1 cellular context compared by ENCODE assay signal in genomic region chr1:207745839-207746767, GRCh38.
TF ChIP-seq lines count a peak whose summit lies in the region.

No MANE protein-coding gene starts in this region.

TF ChIP-seq in K562, 482 proteins besides CTCF, POLR2A, EP300 and RAD21 (continued from another document and continues in another):
- TF ChIP-seq, protein P1, sequence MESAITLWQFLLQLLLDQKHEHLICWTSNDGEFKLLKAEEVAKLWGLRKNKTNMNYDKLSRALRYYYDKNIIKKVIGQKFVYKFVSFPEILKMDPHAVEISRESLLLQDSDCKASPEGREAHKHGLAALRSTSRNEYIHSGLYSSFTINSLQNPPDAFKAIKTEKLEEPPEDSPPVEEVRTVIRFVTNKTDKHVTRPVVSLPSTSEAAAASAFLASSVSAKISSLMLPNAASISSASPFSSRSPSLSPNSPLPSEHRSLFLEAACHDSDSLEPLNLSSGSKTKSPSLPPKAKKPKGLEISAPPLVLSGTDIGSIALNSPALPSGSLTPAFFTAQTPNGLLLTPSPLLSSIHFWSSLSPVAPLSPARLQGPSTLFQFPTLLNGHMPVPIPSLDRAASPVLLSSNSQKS (CRISPR knock-in tag; IDR thresholded peaks at IDR 0.05), result no peak
- TF ChIP-seq MECOM (CRISPR knock-in tag; IDR thresholded peaks at IDR 0.05), result peak; percentile 33; the same call in 1 of the 2 replicates
- TF ChIP-seq CEBPB (tag; IDR thresholded peaks at IDR 0.05), result no peak
- TF ChIP-seq ZNF277 (CRISPR knock-in tag; IDR thresholded peaks at IDR 0.05; ENCODE audit: borderline replicate concordance), result no peak
- TF ChIP-seq, protein P2, sequence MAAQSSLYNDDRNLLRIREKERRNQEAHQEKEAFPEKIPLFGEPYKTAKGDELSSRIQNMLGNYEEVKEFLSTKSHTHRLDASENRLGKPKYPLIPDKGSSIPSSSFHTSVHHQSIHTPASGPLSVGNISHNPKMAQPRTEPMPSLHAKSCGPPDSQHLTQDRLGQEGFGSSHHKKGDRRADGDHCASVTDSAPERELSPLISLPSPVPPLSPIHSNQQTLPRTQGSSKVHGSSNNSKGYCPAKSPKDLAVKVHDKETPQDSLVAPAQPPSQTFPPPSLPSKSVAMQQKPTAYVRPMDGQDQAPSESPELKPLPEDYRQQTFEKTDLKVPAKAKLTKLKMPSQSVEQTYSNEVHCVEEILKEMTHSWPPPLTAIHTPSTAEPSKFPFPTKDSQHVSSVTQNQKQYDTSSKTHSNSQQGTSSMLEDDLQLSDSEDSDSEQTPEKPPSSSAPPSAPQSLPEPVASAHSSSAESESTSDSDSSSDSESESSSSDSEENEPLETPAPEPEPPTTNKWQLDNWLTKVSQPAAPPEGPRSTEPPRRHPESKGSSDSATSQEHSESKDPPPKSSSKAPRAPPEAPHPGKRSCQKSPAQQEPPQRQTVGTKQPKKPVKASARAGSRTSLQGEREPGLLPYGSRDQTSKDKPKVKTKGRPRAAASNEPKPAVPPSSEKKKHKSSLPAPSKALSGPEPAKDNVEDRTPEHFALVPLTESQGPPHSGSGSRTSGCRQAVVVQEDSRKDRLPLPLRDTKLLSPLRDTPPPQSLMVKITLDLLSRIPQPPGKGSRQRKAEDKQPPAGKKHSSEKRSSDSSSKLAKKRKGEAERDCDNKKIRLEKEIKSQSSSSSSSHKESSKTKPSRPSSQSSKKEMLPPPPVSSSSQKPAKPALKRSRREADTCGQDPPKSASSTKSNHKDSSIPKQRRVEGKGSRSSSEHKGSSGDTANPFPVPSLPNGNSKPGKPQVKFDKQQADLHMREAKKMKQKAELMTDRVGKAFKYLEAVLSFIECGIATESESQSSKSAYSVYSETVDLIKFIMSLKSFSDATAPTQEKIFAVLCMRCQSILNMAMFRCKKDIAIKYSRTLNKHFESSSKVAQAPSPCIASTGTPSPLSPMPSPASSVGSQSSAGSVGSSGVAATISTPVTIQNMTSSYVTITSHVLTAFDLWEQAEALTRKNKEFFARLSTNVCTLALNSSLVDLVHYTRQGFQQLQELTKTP (IDR thresholded peaks at IDR 0.05; ENCODE audit: low read depth in 1 of 2, partially characterized antibody in 2 of 2), result peak; percentile 25 to 37
- TF ChIP-seq CBFA2T3 (IDR thresholded peaks at IDR 0.05), result peak; percentile 91
- 0 out of 2 replicates have a peak, but pooled peaks have one; percentile 23 for TF ChIP-seq NFIX (CRISPR knock-in tag; IDR thresholded peaks at IDR 0.05; ENCODE audit: low read depth)
- TF ChIP-seq KLF16 (IDR thresholded peaks at IDR 0.05), result 0 out of 2 replicates have a peak, but pooled peaks have one; percentile 31
- TF ChIP-seq MTA2 (IDR thresholded peaks at IDR 0.05; ENCODE audit: low read depth), result peak; percentile 69
- TF ChIP-seq IFI16 (CRISPR knock-in tag; IDR thresholded peaks at IDR 0.05), result no peak
- TF ChIP-seq ZNF57 (CRISPR knock-in tag; IDR thresholded peaks at IDR 0.05), result no peak
- no peak for TF ChIP-seq POLR2G (IDR thresholded peaks at IDR 0.05; ENCODE audit: low read depth, low read length)
- no peak for TF ChIP-seq KDM5B (IDR thresholded peaks at IDR 0.05; ENCODE audit: insufficient replicate concordance, low read depth, low read length)
- TF ChIP-seq FOXK2 (conservative IDR thresholded peaks at IDR 0.05 in 1 of 2, IDR thresholded peaks at IDR 0.05 in 1 of 2; ENCODE audit: low read depth in 2 of 2), result peak; percentile 44 to 64; a peak in 3 of 4 replicates
- TF ChIP-seq CBFB (CRISPR knock-in tag; IDR thresholded peaks at IDR 0.05), result peak; percentile 87; the same call in 1 of the 2 replicates
- TF ChIP-seq ZNF197 (CRISPR knock-in tag; IDR thresholded peaks at IDR 0.05; ENCODE audit: low read depth), result 0 out of 2 replicates have a peak, but pooled peaks have one; percentile 55
- TF ChIP-seq ZBTB8A (IDR thresholded peaks at IDR 0.05; ENCODE audit: partially characterized antibody), result no peak
- no peak for TF ChIP-seq SAFB2 (IDR thresholded peaks at IDR 0.05; ENCODE audit: borderline replicate concordance, low read depth, low read length, severe bottlenecking)
- no peak for TF ChIP-seq RFX1 (IDR thresholded peaks at IDR 0.05)
- TF ChIP-seq E2F6 (IDR thresholded peaks at IDR 0.05; ENCODE audit: borderline replicate concordance in 1 of 2, extremely low read depth in 1 of 2, insufficient read depth in 1 of 2, insufficient read length in 1 of 2, low read depth in 1 of 2, low read length in 1 of 2, poor library complexity in 1 of 2, severe bottlenecking in 1 of 2), result peak; percentile 32 to 70
- no peak for TF ChIP-seq CBX5 (IDR thresholded peaks at IDR 0.05; ENCODE audit: borderline replicate concordance, low read depth)
- TF ChIP-seq MTF1 (CRISPR knock-in tag; IDR thresholded peaks at IDR 0.05; ENCODE audit: borderline replicate concordance), result no peak
- TF ChIP-seq, protein P3, sequence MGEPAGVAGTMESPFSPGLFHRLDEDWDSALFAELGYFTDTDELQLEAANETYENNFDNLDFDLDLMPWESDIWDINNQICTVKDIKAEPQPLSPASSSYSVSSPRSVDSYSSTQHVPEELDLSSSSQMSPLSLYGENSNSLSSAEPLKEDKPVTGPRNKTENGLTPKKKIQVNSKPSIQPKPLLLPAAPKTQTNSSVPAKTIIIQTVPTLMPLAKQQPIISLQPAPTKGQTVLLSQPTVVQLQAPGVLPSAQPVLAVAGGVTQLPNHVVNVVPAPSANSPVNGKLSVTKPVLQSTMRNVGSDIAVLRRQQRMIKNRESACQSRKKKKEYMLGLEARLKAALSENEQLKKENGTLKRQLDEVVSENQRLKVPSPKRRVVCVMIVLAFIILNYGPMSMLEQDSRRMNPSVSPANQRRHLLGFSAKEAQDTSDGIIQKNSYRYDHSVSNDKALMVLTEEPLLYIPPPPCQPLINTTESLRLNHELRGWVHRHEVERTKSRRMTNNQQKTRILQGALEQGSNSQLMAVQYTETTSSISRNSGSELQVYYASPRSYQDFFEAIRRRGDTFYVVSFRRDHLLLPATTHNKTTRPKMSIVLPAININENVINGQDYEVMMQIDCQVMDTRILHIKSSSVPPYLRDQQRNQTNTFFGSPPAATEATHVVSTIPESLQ (CRISPR knock-in tag; IDR thresholded peaks at IDR 0.05), result peak; percentile 54; the same call in 1 of the 2 replicates
- 0 out of 2 replicates have a peak, but pooled peaks have one; percentile 59 for TF ChIP-seq EP400 (IDR thresholded peaks at IDR 0.05)
- peak; percentile 78 for TF ChIP-seq POLR2AphosphoS5 (IDR thresholded peaks at IDR 0.05; ENCODE audit: control insufficient read depth, insufficient read depth, low read depth, low read length)
- TF ChIP-seq ZBTB5 (IDR thresholded peaks at IDR 0.05), result peak; percentile 29; the same call in 1 of the 2 replicates
- no peak for TF ChIP-seq FIP1L1 (IDR thresholded peaks at IDR 0.05; ENCODE audit: low read depth, low read length, poor library complexity, severe bottlenecking)
- peak; percentile 44; the same call in 1 of the 2 replicates for TF ChIP-seq JUND (IDR thresholded peaks at IDR 0.05; ENCODE audit: borderline replicate concordance, low read depth, low read length)
- peak; percentile 33; the same call in 1 of the 3 replicates for TF ChIP-seq JUND (tag; IDR thresholded peaks at IDR 0.05; ENCODE audit: borderline replicate concordance, low read depth, low read length)
- TF ChIP-seq, protein P4, sequence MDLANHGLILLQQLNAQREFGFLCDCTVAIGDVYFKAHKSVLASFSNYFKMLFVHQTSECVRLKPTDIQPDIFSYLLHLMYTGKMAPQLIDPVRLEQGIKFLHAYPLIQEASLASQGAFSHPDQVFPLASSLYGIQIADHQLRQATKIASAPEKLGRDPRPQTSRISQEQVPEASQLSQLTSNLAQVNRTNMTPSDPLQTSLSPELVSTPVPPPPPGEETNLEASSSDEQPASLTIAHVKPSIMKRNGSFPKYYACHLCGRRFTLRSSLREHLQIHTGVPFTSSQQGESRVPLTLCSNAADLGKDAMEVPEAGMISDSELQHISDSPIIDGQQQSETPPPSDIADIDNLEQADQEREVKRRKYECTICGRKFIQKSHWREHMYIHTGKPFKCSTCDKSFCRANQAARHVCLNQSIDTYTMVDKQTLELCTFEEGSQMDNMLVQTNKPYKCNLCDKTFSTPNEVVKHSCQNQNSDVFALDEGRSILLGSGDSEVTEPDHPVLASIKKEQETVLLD (IDR thresholded peaks at IDR 0.05), result peak; percentile 52; the same call in 1 of the 2 replicates
- no peak for TF ChIP-seq ZNF699 (CRISPR knock-in tag; IDR thresholded peaks at IDR 0.05; ENCODE audit: insufficient replicate concordance)
- no peak for TF ChIP-seq NR0B1 (IDR thresholded peaks at IDR 0.05; ENCODE audit: partially characterized antibody)
- peak; percentile 49 for TF ChIP-seq ZNF316 (IDR thresholded peaks at IDR 0.05)
- no peak; the same call in none of the 2 replicates for TF ChIP-seq HMBOX1 (IDR thresholded peaks at IDR 0.05)
- TF ChIP-seq HDAC2 (IDR thresholded peaks at IDR 0.05), result peak; percentile 58; the same call in 1 of the 2 replicates
- TF ChIP-seq SMAD2 (IDR thresholded peaks at IDR 0.05; ENCODE audit: low read depth, low read length), result no peak
- TF ChIP-seq, protein P5, sequence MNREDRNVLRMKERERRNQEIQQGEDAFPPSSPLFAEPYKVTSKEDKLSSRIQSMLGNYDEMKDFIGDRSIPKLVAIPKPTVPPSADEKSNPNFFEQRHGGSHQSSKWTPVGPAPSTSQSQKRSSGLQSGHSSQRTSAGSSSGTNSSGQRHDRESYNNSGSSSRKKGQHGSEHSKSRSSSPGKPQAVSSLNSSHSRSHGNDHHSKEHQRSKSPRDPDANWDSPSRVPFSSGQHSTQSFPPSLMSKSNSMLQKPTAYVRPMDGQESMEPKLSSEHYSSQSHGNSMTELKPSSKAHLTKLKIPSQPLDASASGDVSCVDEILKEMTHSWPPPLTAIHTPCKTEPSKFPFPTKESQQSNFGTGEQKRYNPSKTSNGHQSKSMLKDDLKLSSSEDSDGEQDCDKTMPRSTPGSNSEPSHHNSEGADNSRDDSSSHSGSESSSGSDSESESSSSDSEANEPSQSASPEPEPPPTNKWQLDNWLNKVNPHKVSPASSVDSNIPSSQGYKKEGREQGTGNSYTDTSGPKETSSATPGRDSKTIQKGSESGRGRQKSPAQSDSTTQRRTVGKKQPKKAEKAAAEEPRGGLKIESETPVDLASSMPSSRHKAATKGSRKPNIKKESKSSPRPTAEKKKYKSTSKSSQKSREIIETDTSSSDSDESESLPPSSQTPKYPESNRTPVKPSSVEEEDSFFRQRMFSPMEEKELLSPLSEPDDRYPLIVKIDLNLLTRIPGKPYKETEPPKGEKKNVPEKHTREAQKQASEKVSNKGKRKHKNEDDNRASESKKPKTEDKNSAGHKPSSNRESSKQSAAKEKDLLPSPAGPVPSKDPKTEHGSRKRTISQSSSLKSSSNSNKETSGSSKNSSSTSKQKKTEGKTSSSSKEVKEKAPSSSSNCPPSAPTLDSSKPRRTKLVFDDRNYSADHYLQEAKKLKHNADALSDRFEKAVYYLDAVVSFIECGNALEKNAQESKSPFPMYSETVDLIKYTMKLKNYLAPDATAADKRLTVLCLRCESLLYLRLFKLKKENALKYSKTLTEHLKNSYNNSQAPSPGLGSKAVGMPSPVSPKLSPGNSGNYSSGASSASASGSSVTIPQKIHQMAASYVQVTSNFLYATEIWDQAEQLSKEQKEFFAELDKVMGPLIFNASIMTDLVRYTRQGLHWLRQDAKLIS (CRISPR knock-in tag; IDR thresholded peaks at IDR 0.05), result no peak
- TF ChIP-seq ZZZ3 (IDR thresholded peaks at IDR 0.05), result no peak
- peak; percentile 72 for TF ChIP-seq NCOR1 (IDR thresholded peaks at IDR 0.05)
